Comparison of ENCODE assay signal across 20 cellular contexts in genomic region chr22:23058481-23059336, GRCh38. TPM values are rescaled to one million over a fixed set of nuclear protein-coding genes. Genes with fewer than 3 reads are reported as not detected.
DNase-seq lines count a peak whose midpoint lies in the region; ATAC-seq, FAIRE-seq and TF ChIP-seq lines count a peak whose summit lies in the region.
"Had no signal": no experiment of that assay in that cellular context is flagged by ENCODE, and none has a peak within 500 bp of the region (broad histone marks: within the 10 kb centered on the region; RNA-seq: fewer than 3 reads in every experiment).

No MANE protein-coding gene starts in this region.

- peaks cover 5% of the 10 kb centered on the region for H3K9me3 Mint-ChIP-seq in activated B cell treated with CpG ODN at 0.5 μM for 24 hours
- H3K9me3 Mint-ChIP-seq: T-helper 1 cell treated with Interleukin-12 subunit alpha and Interleukin-12 subunit beta and Interleukin-4 antibody, amounts not matched to agents 30 μg/mL and 1 μg/mL, for 36 hours had no signal

- no peak for FAIRE-seq in HepG2 (lab: Jason Lieb, UNC)
- FAIRE-seq: H54 had no signal

- H3K9ac ChIP-seq in HepG2 (ENCODE audit: insufficient read depth, low read depth, low read length) = no peak overlapping the region
- no peak overlapping the region for H3K9ac ChIP-seq in GM23248
- H3K9ac ChIP-seq: neural progenitor cell had no signal

- H3K27ac Mint-ChIP-seq in activated B cell treated with CpG ODN at 0.5 μM for 24 hours (no peak overlapping the region), T-helper 17 cell (no peak overlapping the region)
- H3K27ac Mint-ChIP-seq: activated naive CD4-positive, alpha-beta T cell treated with anti-CD3 and anti-CD28 coated beads for 36 hours; neural progenitor cell; T-helper 1 cell treated with Interleukin-12 subunit alpha and Interleukin-12 subunit beta and Interleukin-4 antibody, amounts not matched to agents 30 μg/mL and 1 μg/mL, for 36 hours had no signal

- no peaks in the 10 kb centered on the region for H4K20me1 ChIP-seq in HepG2 (ENCODE audit: insufficient read depth, low read length)
- H4K20me1 ChIP-seq in GM23248 (ENCODE audit: insufficient read depth) = no peaks in the 10 kb centered on the region

- H3K4me3 Mint-ChIP-seq in activated B cell treated with CpG ODN at 0.5 μM for 24 hours = no peak overlapping the region
- no peak overlapping the region for H3K4me3 Mint-ChIP-seq in T-helper 17 cell
- H3K4me3 Mint-ChIP-seq: activated naive CD4-positive, alpha-beta T cell treated with anti-CD3 and anti-CD28 coated beads for 36 hours; neural progenitor cell; T-helper 1 cell treated with Interleukin-12 subunit alpha and Interleukin-12 subunit beta and Interleukin-4 antibody, amounts not matched to agents 30 μg/mL and 1 μg/mL, for 36 hours had no signal

- no peak for TF ChIP-seq CTCF in right lobe of liver (IDR thresholded peaks at IDR 0.05)
- no peak for TF ChIP-seq CTCF in HepG2 (CRISPR knock-in tag; IDR thresholded peaks at IDR 0.05)
- no peak for TF ChIP-seq CTCF in activated B cell treated with CpG ODN at 0.5 μM for 24 hours (IDR thresholded peaks at IDR 0.05)
- no peak for TF ChIP-seq CTCF in lower lobe of right lung (IDR thresholded peaks at IDR 0.05)
- TF ChIP-seq CTCF in vagina (IDR thresholded peaks at IDR 0.05) = no peak

- H3K36me3 Mint-ChIP-seq in activated B cell treated with CpG ODN at 0.5 μM for 24 hours (ENCODE audit: low read depth) (no peaks in the 10 kb centered on the region), T-helper 17 cell (ENCODE audit: low read depth) (no peaks in the 10 kb centered on the region)
- H3K36me3 Mint-ChIP-seq: neural progenitor cell had no signal

- POLR2A ChIA-PET in HepG2 (lab: Yijun Ruan, JAX) = interaction anchor here (0.9 to 1.2 kb wide), 2 partner anchors 10 to 12 kb away, joined by 3 to 4 read pairs; partner anchors contain the start of gene GNAZ
- POLR2A ChIA-PET in activated B cell treated with CpG ODN at 0.5 μM for 24 hours (lab: Charles Lee) = interaction anchor here (0.6 kb wide), 1 partner anchor 104 kb away, joined by 3 read pairs; no protein-coding TSS in a partner anchor

- no peak for TF ChIP-seq RAD21 in HepG2 (CRISPR knock-in tag; IDR thresholded peaks at IDR 0.05)

- WGBS in right lobe of liver (ENCODE audit: insufficient coverage, low coverage, low lambda C conversion rate, missing lambda C conversion rate) = 72% methylated on average over 3 of the region's 11 CpGs
- 55% methylated on average over 8 of the region's 11 CpGs for WGBS in HepG2 (ENCODE audit: low lambda C conversion rate)
- WGBS in GM23248 (ENCODE audit: low coverage in 1 of 2, low lambda C conversion rate in 2 of 2, missing lambda C conversion rate in 2 of 2), 2 experiments = 54 to 61% methylated on average over 11 of the region's 11 CpGs

- TF ChIP-seq EP300 in HepG2 (IDR thresholded peaks at IDR 0.05; ENCODE audit: low read depth in 2 of 2, low read length in 2 of 2) (no peak), HepG2 (CRISPR knock-in tag; IDR thresholded peaks at IDR 0.05; ENCODE audit: borderline replicate concordance) (no peak)

- H3K27me3 ChIP-seq in right lobe of liver (no peaks in the 10 kb centered on the region), HepG2 (ENCODE audit: control insufficient read depth in 1 of 2, insufficient read depth in 2 of 2, low read length in 2 of 2) (peaks cover 2 to 44% of the 10 kb centered on the region in 2 experiments; a peak in 4 of 5 replicates), lower lobe of right lung (ENCODE audit: low read depth) (no peaks in the 10 kb centered on the region), vagina (no peaks in the 10 kb centered on the region), GM23248 (replicated peaks; ENCODE audit: insufficient read depth) (0 out of 2 replicates have a peak, but pooled peaks cover 6% of the 10 kb centered on the region)
- H3K27me3 ChIP-seq: neural progenitor cell, SJCRH30 had no signal

- no peaks in the 10 kb centered on the region for H3K79me2 ChIP-seq in HepG2 (ENCODE audit: insufficient read depth, low read length)
- H3K79me2 ChIP-seq in GM23248 (ENCODE audit: insufficient read depth) = no peaks in the 10 kb centered on the region

- no peaks in the 10 kb centered on the region for H3K9me2 ChIP-seq in GM23248 (ENCODE audit: insufficient read depth)

- intact Hi-C loops in right lobe of liver (cut with DNase I) = no loop called here
- intact Hi-C loops in HepG2 (cut with micrococcal nuclease; ENCODE audit: unreplicated experiment) = no loop called here
- intact Hi-C loops in activated B cell treated with CpG ODN at 0.5 μM for 24 hours (cut with micrococcal nuclease) = no loop called here
- intact Hi-C loops in lower lobe of right lung (cut with DNase I) = no loop called here
- intact Hi-C loops in vagina (cut with DNase I) = no loop called here

- CTCF ChIA-PET in HepG2 (lab: Yijun Ruan, JAX; ENCODE audit: low intra/inter-chr PET ratio, low total read pairs) (no interaction called here), activated B cell treated with CpG ODN at 0.5 μM for 24 hours (lab: Charles Lee) (no interaction called here)

- no peaks in the 10 kb centered on the region for H3K36me3 ChIP-seq in right lobe of liver
- H3K36me3 ChIP-seq in HepG2 (replicated peaks in 1 of 2; ENCODE audit: control insufficient read depth in 1 of 2, insufficient read depth in 2 of 2, low read length in 2 of 2) = no peaks in the 10 kb centered on the region
- no peaks in the 10 kb centered on the region for H3K36me3 ChIP-seq in lower lobe of right lung
- H3K36me3 ChIP-seq in vagina = no peaks in the 10 kb centered on the region
- H3K36me3 ChIP-seq in GM23248 (ENCODE audit: low read depth) = no peaks in the 10 kb centered on the region
- H3K36me3 ChIP-seq: neural progenitor cell, SJCRH30, thoracic aorta had no signal

- TF ChIP-seq POLR2A in right lobe of liver (IDR thresholded peaks at IDR 0.05) = no peak
- TF ChIP-seq POLR2A in HepG2 (IDR thresholded peaks at IDR 0.05; ENCODE audit: insufficient read depth in 1 of 2, low read depth in 2 of 2, low read length in 2 of 2) = no peak
- TF ChIP-seq POLR2A in vagina (IDR thresholded peaks at IDR 0.05) = no peak

- H3K4me1 Mint-ChIP-seq in activated B cell treated with CpG ODN at 0.5 μM for 24 hours = peaks cover 29% of the 10 kb centered on the region
- H3K4me1 Mint-ChIP-seq in T-helper 17 cell = no peaks in the 10 kb centered on the region
- H3K4me1 Mint-ChIP-seq: neural progenitor cell had no signal

- BruUV-seq in HepG2 (replicated peaks; lab: Mats Ljungman, UMichigan) = no TSS peak

- peak in 2 of 3 donors; percentile 24 to 42 for DNase-seq in right lobe of liver
- no peak for DNase-seq in HepG2 (ENCODE audit: low spot score)
- DNase-seq in activated B cell treated with CpG ODN at 0.5 μM for 24 hours = peak; percentile 12
- peak; percentile 29 for DNase-seq in lower lobe of right lung
- peak; percentile 69 to 77 for DNase-seq in vagina (ENCODE audit: extremely low spot score in 2 of 2)
- DNase-seq in T-helper 17 cell = no peak
- DNase-seq in GM23248 = no peak
- DNase-seq in T1000 (lab: John Stamatoyannopoulos, UW) = no peak
- DNase-seq: activated CD4-positive, CD25-positive, alpha-beta regulatory T cell; activated naive CD4-positive, alpha-beta T cell treated with anti-CD3 and anti-CD28 coated beads for 36 hours; Caco-2; cerebellar nuclear complex; effector memory CD4-positive, alpha-beta T cell; NCI-H1417 treated with DMSO at 0.1 percent for 48 hours; NCI-H524 treated with DMSO at 0.1 percent for 48 hours; SJCRH30 had no signal

- H2AFZ ChIP-seq in HepG2 (ENCODE audit: low read length) (no peak overlapping the region), GM23248 (no peak overlapping the region)
- H2AFZ ChIP-seq: neural progenitor cell had no signal

- H3K4me3 ChIP-seq in right lobe of liver = no peak overlapping the region
- H3K4me3 ChIP-seq in HepG2 (replicated peaks in 1 of 3; ENCODE audit: insufficient read depth in 1 of 3, low read depth in 2 of 3, low read length in 3 of 3) = no peak overlapping the region
- no peak overlapping the region for H3K4me3 ChIP-seq in lower lobe of right lung
- H3K4me3 ChIP-seq in vagina = no peak overlapping the region
- H3K4me3 ChIP-seq in GM23248 = no peak overlapping the region
- H3K4me3 ChIP-seq: neural progenitor cell, SJCRH30, thoracic aorta had no signal

- H3F3A ChIP-seq in GM23248 (ENCODE audit: insufficient read depth) = no peaks in the 10 kb centered on the region

- H3K27me3 Mint-ChIP-seq in activated B cell treated with CpG ODN at 0.5 μM for 24 hours (peaks cover 2% of the 10 kb centered on the region), T-helper 17 cell (peaks cover 7% of the 10 kb centered on the region)

- ATAC-seq in right lobe of liver = no peak
- ATAC-seq in HepG2 = no peak
- ATAC-seq in activated B cell treated with CpG ODN at 0.5 μM for 24 hours (ENCODE audit: low read depth) = peak; percentile 11
- ATAC-seq in lower lobe of right lung = no peak
- no peak for ATAC-seq in T-helper 17 cell

- no peak overlapping the region for H3K27ac ChIP-seq in right lobe of liver
- no peak overlapping the region for H3K27ac ChIP-seq in HepG2 (ENCODE audit: extremely low read length, insufficient read depth, low read length)
- no peak overlapping the region for H3K27ac ChIP-seq in lower lobe of right lung
- no peak overlapping the region for H3K27ac ChIP-seq in vagina
- H3K27ac ChIP-seq in GM23248 = no peak overlapping the region
- H3K27ac ChIP-seq: neural progenitor cell, SJCRH30, thoracic aorta had no signal

- no peaks in the 10 kb centered on the region for H3K9me3 ChIP-seq in right lobe of liver
- no peaks in the 10 kb centered on the region for H3K9me3 ChIP-seq in HepG2 (ENCODE audit: low read length)
- peaks cover 8% of the 10 kb centered on the region for H3K9me3 ChIP-seq in lower lobe of right lung
- H3K9me3 ChIP-seq in vagina = no peaks in the 10 kb centered on the region
- H3K9me3 ChIP-seq in T-helper 17 cell (ENCODE audit: control insufficient read depth, low read length, poor library complexity, severe bottlenecking) = no peaks in the 10 kb centered on the region
- no peaks in the 10 kb centered on the region for H3K9me3 ChIP-seq in GM23248 (ENCODE audit: low read depth)
- H3K9me3 ChIP-seq: SJCRH30 had no signal

- in situ Hi-C loops in HepG2 (cut with HindIII; ENCODE audit: extremely low pct_ligation_motif_present, low pct_unique_long_range_greater_than_20kb) (no loop called here), GM23248 (cut with MboI) (no loop called here)

- no peaks in the 10 kb centered on the region for H3K4me1 ChIP-seq in right lobe of liver
- H3K4me1 ChIP-seq in HepG2 (ENCODE audit: insufficient read depth, low read length) = peaks cover 10% of the 10 kb centered on the region
- no peaks in the 10 kb centered on the region for H3K4me1 ChIP-seq in lower lobe of right lung
- no peaks in the 10 kb centered on the region for H3K4me1 ChIP-seq in vagina
- H3K4me1 ChIP-seq in GM23248 (ENCODE audit: insufficient read depth) = no peaks in the 10 kb centered on the region
- H3K4me1 ChIP-seq: Caco-2, SJCRH30 had no signal

- H3K4me2 ChIP-seq in HepG2 (ENCODE audit: low read depth, low read length) = no peak overlapping the region
- H3K4me2 ChIP-seq in GM23248 (ENCODE audit: unreplicated experiment) = no peak overlapping the region
- H3K4me2 ChIP-seq: neural progenitor cell had no signal

RNA-seq across cellular contexts. Expression of gene GNAZ, which starts 11.6 kb away (rescaled TPM):
- total RNA-seq in right lobe of liver (1 to 10 TPM in 2 of 6 experiments, under 1 TPM in 4; 0.15 to 1.5 (median 0.53) TPM), HepG2 (2016; rRNA removed; fragmentation: Illumina TruSeq; extraction: Trizol) (22.3 and 22.8 TPM in 2 replicates), activated B cell treated with CpG ODN at 0.5 μM for 24 hours (9.3 and 12.2 TPM in 2 replicates), lower lobe of right lung (2.4 TPM), vagina (11.3 TPM), T-helper 17 cell (10 to 100 TPM in 1 of 2 donors, 1 to 10 TPM in 1; 1.4 to 44.1 TPM)
- 16.3 and 16.9 TPM in 2 replicates for total RNA-seq in HepG2 (2016; cell fraction: cytosol; rRNA removed; fragmentation: Illumina TruSeq; extraction: Trizol; ENCODE audit: low read depth)
- 19.4 and 21.2 TPM in 2 replicates for total RNA-seq in HepG2 (2016; cell fraction: insoluble cytoplasmic fraction; rRNA removed; fragmentation: Illumina TruSeq; extraction: Trizol)
- 39.6 and 41.4 TPM in 2 replicates for total RNA-seq in HepG2 (2016; cell fraction: membrane; rRNA removed; fragmentation: Illumina TruSeq; extraction: Trizol)
- 11.5 and 12.9 TPM in 2 replicates for total RNA-seq in HepG2 (2016; cell fraction: nucleus; rRNA removed; fragmentation: Illumina TruSeq; extraction: Trizol)
- polyA plus RNA-seq in HepG2 (2011; rRNA removed) (11.4 and 16.2 TPM in 2 replicates), GM23248 (2016; fragmentation: Nextera tagmentation; extraction: Ambion mirVana) (0.24 and 0.25 TPM in 2 replicates)
- polyA plus RNA-seq in HepG2 (2011; cell fraction: cytosol; rRNA removed) = 16.1 and 16.8 TPM in 2 replicates
- 10.1 and 15.9 TPM in 2 replicates for polyA plus RNA-seq in HepG2 (2011; cell fraction: nucleus; rRNA removed)
- 10.4 and 16.9 TPM in 2 replicates for polyA plus RNA-seq in HepG2 (2012)
- polyA plus RNA-seq in HepG2 (2016; cell fraction: cytosol; fragmentation: Illumina TruSeq; extraction: Trizol; ENCODE audit: low read depth) = 10.5 and 11.3 TPM in 2 replicates
- 20.3 and 22.4 TPM in 2 replicates for polyA plus RNA-seq in HepG2 (2016; cell fraction: insoluble cytoplasmic fraction; fragmentation: Illumina TruSeq; extraction: Trizol; ENCODE audit: low read depth)
- 27.3 and 30.4 TPM in 2 replicates for polyA plus RNA-seq in HepG2 (2016; cell fraction: membrane; fragmentation: Illumina TruSeq; extraction: Trizol; ENCODE audit: low read depth)
- polyA plus RNA-seq in HepG2 (2016; cell fraction: nucleus; fragmentation: Illumina TruSeq; extraction: Trizol; ENCODE audit: insufficient read depth, low read depth) = 19.7 and 20.5 TPM in 2 replicates
- 9.8 and 19.7 TPM in 2 replicates for polyA minus RNA-seq in HepG2 (2011; rRNA and poly(A)+ RNA removed; ENCODE audit: low replicate concordance)
- polyA minus RNA-seq in HepG2 (2011; cell fraction: cytosol; rRNA and poly(A)+ RNA removed) = 10.9 and 12.2 TPM in 2 replicates
- polyA minus RNA-seq in HepG2 (2011; cell fraction: nucleus; rRNA and poly(A)+ RNA removed) = 5.7 and 8.5 TPM in 2 replicates
- 0.25 and 0.65 TPM in 2 replicates for total RNA-seq in GM23248 (2014; rRNA removed; shearing (Covaris generic))

Comparison
In these comparisons a context has a peak if more than half of its experiments do, and no peak if none do; other contexts are left out.
1. DNase-seq: peak in right lobe of liver (2 of 3), activated B cell treated with CpG ODN at 0.5 μM for 24 hours (single experiment), lower lobe of right lung (single experiment) and vagina (2 of 2); none in HepG2 (single experiment), T-helper 17 cell (0 of 3), GM23248 (single experiment) and T1000 (single experiment).